1 cellular context compared by ENCODE assay signal in the genomic region with DNA sequence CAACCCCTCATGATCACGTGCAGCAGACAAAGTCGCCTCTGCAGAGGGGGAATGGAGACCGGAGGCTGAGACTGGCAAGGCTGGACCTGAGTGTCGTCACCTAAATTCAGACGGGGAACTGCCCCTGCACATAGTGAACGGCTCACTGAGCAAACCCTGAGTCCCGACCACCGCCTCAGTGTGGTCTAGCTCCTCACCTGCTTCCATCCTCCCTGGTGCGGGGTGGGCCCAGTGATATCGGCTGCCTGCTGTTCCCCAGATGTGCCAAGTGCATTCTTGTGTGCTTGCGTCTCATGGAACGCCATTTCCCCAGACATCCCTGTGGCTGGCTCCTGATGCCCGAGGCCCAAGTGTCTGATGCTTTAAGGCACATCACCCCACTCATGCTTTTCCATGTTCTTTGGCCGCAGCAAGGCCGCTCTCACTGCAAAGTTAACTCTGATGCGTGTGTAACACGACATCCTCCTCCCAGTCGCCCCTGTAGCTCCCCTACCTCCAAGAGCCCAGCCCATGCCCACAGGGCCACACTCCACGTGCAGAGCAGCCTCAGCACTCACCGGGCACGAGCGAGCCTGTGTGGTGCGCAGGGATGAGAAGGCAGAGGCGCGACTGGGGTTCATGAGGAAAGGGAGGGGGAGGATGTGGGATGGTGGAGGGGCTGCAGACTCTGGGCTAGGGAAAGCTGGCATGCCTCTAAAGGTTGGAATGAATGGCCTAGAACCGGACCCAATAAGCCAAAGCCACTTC. TPM values are rescaled to one million over a fixed set of nuclear protein-coding genes. Genes with fewer than 3 reads are reported as not detected.
"Had no signal": no experiment of that assay in that cellular context is flagged by ENCODE, and none has a peak within 500 bp of the region (broad histone marks: within the 10 kb centered on the region; RNA-seq: fewer than 3 reads in every experiment).

No MANE protein-coding gene starts in this region.

RNA-seq across cellular contexts. Expression of a gene that starts 47.6 kb away (rescaled TPM):
- total RNA-seq: pulmonary artery endothelial cell had no signal
